Comparison of ENCODE assay signal across 25 cellular contexts in genomic region chr4:170931326-170931725, GRCh38.
"Had no signal": no experiment of that assay in that cellular context is flagged by ENCODE, and none has a peak within 500 bp of the region (broad histone marks: within the 10 kb centered on the region; RNA-seq: fewer than 3 reads in every experiment).

No MANE protein-coding gene starts in this region.

- H3K36me3 ChIP-seq: adrenal gland, Peyer's patch, SJCRH30 had no signal

- H3K9me3 ChIP-seq: adrenal gland, Peyer's patch, SJCRH30, SK-N-SH had no signal

- H3K9me3 Mint-ChIP-seq: activated CD4-positive, alpha-beta memory T cell treated with anti-CD3 and anti-CD28 coated beads, Interleukin-2, amount 10 ng/mL, durations not matched to agents 7 days and 5 days; brain had no signal

- H3K27me3 ChIP-seq: adrenal gland, Peyer's patch, SJCRH30 had no signal

- H3K36me3 Mint-ChIP-seq: activated naive CD8-positive, alpha-beta T cell; brain had no signal

- H3K4me1 Mint-ChIP-seq: activated CD4-positive, alpha-beta memory T cell treated with anti-CD3 and anti-CD28 coated beads, Interleukin-2, amount 10 ng/mL, durations not matched to agents 7 days and 5 days; activated CD4-positive, alpha-beta T cell treated with anti-CD3 and anti-CD28 coated beads for 36 hours; activated T-helper 17 cell treated with anti-CD3 and anti-CD28 coated beads, Interleukin-2, amount 50 U/mL, for 72 hours; brain; central memory CD8-positive, alpha-beta T cell had no signal

- H3K4me3 ChIP-seq: adrenal gland, Peyer's patch, SJCRH30 had no signal

- H3K9ac ChIP-seq: SK-N-SH had no signal

- H3K27ac Mint-ChIP-seq: activated CD4-positive, alpha-beta memory T cell treated with anti-CD3 and anti-CD28 coated beads, Interleukin-2, amount 10 ng/mL, durations not matched to agents 7 days and 5 days; activated CD4-positive, alpha-beta T cell treated with anti-CD3 and anti-CD28 coated beads for 36 hours; activated naive CD4-positive, alpha-beta T cell treated with anti-CD3 and anti-CD28 coated beads for 36 hours; activated naive CD8-positive, alpha-beta T cell; activated T-helper 17 cell treated with anti-CD3 and anti-CD28 coated beads, Interleukin-2, amount 50 U/mL, for 72 hours had no signal

- DNase-seq: activated CD4-positive, alpha-beta memory T cell treated with anti-CD3 and anti-CD28 coated beads, Interleukin-2, amount 10 ng/mL, durations not matched to agents 7 days and 5 days; activated CD4-positive, alpha-beta T cell treated with anti-CD3 and anti-CD28 coated beads for 36 hours; activated CD4-positive, alpha-beta T cell treated with anti-CD3 and anti-CD28 coated beads, Interleukin-2, amount 50 U/mL, for 1 hour; activated gamma-delta T cell; activated naive CD4-positive, alpha-beta T cell treated with anti-CD3 and anti-CD28 coated beads for 36 hours; activated T-cell treated with anti-CD3 and anti-CD28 coated beads for 4 hours; activated T-cell treated with anti-CD3 and anti-CD28 coated beads, Interleukin-2, amount 50 U/mL, for 48 hours; adrenal gland; aorta; MM.1S; NCI-H1105 treated with DMSO at 0.1 percent for 48 hours; NCI-H1436 treated with DMSO at 0.1 percent for 48 hours; NCI-H187; NCI-H2081; NCI-H446; NCI-H524; Peyer's patch; Right ventricle myocardium superior; SJCRH30; SK-N-SH; T-helper 1 cell had no signal

- H3K4me1 ChIP-seq: adrenal gland, Peyer's patch had no signal

- H3K27me3 Mint-ChIP-seq: activated CD4-positive, alpha-beta memory T cell treated with anti-CD3 and anti-CD28 coated beads, Interleukin-2, amount 10 ng/mL, durations not matched to agents 7 days and 5 days; activated CD4-positive, alpha-beta T cell treated with anti-CD3 and anti-CD28 coated beads for 36 hours; activated naive CD8-positive, alpha-beta T cell; activated T-helper 17 cell treated with anti-CD3 and anti-CD28 coated beads, Interleukin-2, amount 50 U/mL, for 72 hours; brain; central memory CD8-positive, alpha-beta T cell had no signal

- H3K4me3 Mint-ChIP-seq: activated CD4-positive, alpha-beta memory T cell treated with anti-CD3 and anti-CD28 coated beads, Interleukin-2, amount 10 ng/mL, durations not matched to agents 7 days and 5 days; activated CD4-positive, alpha-beta T cell treated with anti-CD3 and anti-CD28 coated beads for 36 hours; activated naive CD4-positive, alpha-beta T cell treated with anti-CD3 and anti-CD28 coated beads for 36 hours; activated naive CD8-positive, alpha-beta T cell; activated T-helper 17 cell treated with anti-CD3 and anti-CD28 coated beads, Interleukin-2, amount 50 U/mL, for 72 hours; brain; central memory CD8-positive, alpha-beta T cell had no signal
